Comparison of ENCODE assay signal across 1 cellular context in the genomic region with DNA sequence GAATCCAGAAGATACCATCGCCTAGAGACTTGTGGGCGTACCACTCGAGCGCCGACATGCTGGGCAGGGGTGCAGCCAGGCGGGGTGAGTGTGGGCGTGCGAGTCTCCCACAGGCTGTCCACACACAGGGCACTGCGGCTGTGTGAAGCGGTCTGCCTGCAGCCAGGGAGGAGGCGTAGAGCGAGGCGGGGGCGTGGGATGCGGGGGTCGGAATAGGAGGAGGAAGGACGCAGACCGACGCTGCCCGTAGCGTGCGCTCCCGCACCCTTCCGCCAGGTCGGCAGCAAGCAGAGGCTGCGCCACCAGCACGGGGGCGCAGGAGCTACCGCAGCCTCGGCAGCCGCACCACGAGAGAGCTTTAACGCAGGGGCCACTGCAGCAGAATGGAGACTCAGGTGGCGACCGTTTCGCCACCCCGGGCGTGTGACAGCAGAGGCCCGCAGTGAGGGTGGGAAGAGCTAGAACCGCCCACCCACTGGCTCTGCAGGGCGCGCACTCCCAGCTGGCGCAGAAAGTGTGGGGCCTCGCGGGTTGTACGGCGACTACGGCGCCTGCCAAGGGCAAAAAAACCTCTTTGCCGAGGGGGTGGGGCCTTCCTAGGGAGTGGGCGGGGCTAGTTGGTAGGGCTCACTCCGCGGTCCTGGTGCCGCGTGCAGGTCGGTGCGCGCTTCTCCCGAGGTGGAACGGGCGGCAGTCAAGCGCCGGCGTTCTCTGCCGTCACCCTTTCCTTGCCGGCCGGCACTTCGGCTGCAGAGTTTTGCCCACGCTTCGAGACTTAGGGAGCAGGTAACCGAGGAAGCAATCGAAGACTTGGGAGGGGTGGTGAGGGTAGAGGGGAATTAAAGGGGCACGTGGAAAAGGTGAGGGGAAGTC.
A peak's percentile ranks its signal among the peaks of the same experiment; 100 is the strongest.
TF ChIP-seq lines count a peak whose summit lies in the region.

A gene (minus strand): TSS at position 537 of the 873 bp plus-strand sequence. CDS start 479 bp downstream, at position 58.
A gene with protein sequence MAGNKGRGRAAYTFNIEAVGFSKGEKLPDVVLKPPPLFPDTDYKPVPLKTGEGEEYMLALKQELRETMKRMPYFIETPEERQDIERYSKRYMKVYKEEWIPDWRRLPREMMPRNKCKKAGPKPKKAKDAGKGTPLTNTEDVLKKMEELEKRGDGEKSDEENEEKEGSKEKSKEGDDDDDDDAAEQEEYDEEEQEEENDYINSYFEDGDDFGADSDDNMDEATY (plus strand): TSS at position 630 of the 873 bp plus-strand sequence. CDS start 10,704 bp downstream, outside the sequence.

TF ChIP-seq in K562, 482 proteins besides CTCF, POLR2A, EP300 and RAD21 (continued from another document and continues in another):
- TF ChIP-seq, protein P1, sequence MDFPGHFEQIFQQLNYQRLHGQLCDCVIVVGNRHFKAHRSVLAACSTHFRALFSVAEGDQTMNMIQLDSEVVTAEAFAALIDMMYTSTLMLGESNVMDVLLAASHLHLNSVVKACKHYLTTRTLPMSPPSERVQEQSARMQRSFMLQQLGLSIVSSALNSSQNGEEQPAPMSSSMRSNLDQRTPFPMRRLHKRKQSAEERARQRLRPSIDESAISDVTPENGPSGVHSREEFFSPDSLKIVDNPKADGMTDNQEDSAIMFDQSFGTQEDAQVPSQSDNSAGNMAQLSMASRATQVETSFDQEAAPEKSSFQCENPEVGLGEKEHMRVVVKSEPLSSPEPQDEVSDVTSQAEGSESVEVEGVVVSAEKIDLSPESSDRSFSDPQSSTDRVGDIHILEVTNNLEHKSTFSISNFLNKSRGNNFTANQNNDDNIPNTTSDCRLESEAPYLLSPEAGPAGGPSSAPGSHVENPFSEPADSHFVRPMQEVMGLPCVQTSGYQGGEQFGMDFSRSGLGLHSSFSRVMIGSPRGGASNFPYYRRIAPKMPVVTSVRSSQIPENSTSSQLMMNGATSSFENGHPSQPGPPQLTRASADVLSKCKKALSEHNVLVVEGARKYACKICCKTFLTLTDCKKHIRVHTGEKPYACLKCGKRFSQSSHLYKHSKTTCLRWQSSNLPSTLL (IDR thresholded peaks at IDR 0.05), result no peak
- TF ChIP-seq, protein P2, sequence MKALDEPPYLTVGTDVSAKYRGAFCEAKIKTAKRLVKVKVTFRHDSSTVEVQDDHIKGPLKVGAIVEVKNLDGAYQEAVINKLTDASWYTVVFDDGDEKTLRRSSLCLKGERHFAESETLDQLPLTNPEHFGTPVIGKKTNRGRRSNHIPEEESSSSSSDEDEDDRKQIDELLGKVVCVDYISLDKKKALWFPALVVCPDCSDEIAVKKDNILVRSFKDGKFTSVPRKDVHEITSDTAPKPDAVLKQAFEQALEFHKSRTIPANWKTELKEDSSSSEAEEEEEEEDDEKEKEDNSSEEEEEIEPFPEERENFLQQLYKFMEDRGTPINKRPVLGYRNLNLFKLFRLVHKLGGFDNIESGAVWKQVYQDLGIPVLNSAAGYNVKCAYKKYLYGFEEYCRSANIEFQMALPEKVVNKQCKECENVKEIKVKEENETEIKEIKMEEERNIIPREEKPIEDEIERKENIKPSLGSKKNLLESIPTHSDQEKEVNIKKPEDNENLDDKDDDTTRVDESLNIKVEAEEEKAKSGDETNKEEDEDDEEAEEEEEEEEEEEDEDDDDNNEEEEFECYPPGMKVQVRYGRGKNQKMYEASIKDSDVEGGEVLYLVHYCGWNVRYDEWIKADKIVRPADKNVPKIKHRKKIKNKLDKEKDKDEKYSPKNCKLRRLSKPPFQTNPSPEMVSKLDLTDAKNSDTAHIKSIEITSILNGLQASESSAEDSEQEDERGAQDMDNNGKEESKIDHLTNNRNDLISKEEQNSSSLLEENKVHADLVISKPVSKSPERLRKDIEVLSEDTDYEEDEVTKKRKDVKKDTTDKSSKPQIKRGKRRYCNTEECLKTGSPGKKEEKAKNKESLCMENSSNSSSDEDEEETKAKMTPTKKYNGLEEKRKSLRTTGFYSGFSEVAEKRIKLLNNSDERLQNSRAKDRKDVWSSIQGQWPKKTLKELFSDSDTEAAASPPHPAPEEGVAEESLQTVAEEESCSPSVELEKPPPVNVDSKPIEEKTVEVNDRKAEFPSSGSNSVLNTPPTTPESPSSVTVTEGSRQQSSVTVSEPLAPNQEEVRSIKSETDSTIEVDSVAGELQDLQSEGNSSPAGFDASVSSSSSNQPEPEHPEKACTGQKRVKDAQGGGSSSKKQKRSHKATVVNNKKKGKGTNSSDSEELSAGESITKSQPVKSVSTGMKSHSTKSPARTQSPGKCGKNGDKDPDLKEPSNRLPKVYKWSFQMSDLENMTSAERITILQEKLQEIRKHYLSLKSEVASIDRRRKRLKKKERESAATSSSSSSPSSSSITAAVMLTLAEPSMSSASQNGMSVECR (CRISPR knock-in tag; IDR thresholded peaks at IDR 0.05), result peak; percentile 93
- TF ChIP-seq HDAC8 (tag; IDR thresholded peaks at IDR 0.05) (0 out of 2 replicates have a peak, but pooled peaks have one; percentile 14), ZNF785 (CRISPR knock-in tag; IDR thresholded peaks at IDR 0.05) (no peak), ETV5 (CRISPR knock-in tag; IDR thresholded peaks at IDR 0.05; ENCODE audit: low read depth) (no peak; the same call in 1 of the 2 replicates), TEAD1 (CRISPR knock-in tag; IDR thresholded peaks at IDR 0.05) (peak in 1 of 2 experiments; percentile 33; a peak in 1 of 4 replicates), CBX2 (IDR thresholded peaks at IDR 0.05; ENCODE audit: insufficient read depth, low read length, poor library complexity, severe bottlenecking) (no peak), PHTF2 (CRISPR knock-in tag; IDR thresholded peaks at IDR 0.05) (no peak), ETV6 (IDR thresholded peaks at IDR 0.05; ENCODE audit: borderline replicate concordance in 1 of 2, low read depth in 2 of 2, low read length in 1 of 2) (no peak), ETV6 (CRISPR knock-in tag; IDR thresholded peaks at IDR 0.05; ENCODE audit: borderline replicate concordance) (peak; percentile 49; the same call in 1 of the 2 replicates), MTA3 (IDR thresholded peaks at IDR 0.05; ENCODE audit: borderline replicate concordance) (peak; percentile 99), SP2 (IDR thresholded peaks at IDR 0.05; ENCODE audit: extremely low read depth, low read depth, low read length, poor library complexity, severe bottlenecking) (no peak), SOX6 (IDR thresholded peaks at IDR 0.05) (peak; percentile 44; the same call in 1 of the 2 replicates), PHF21A (IDR thresholded peaks at IDR 0.05; ENCODE audit: borderline replicate concordance, low read depth) (peak; percentile 46; the same call in 1 of the 2 replicates), SMAD4 (CRISPR knock-in tag; conservative IDR thresholded peaks at IDR 0.05) (no peak; the same call in 1 of the 2 replicates), MTA1 (IDR thresholded peaks at IDR 0.05; ENCODE audit: borderline replicate concordance) (0 out of 2 replicates have a peak, but pooled peaks have one; percentile 27)
- TF ChIP-seq, protein P3, sequence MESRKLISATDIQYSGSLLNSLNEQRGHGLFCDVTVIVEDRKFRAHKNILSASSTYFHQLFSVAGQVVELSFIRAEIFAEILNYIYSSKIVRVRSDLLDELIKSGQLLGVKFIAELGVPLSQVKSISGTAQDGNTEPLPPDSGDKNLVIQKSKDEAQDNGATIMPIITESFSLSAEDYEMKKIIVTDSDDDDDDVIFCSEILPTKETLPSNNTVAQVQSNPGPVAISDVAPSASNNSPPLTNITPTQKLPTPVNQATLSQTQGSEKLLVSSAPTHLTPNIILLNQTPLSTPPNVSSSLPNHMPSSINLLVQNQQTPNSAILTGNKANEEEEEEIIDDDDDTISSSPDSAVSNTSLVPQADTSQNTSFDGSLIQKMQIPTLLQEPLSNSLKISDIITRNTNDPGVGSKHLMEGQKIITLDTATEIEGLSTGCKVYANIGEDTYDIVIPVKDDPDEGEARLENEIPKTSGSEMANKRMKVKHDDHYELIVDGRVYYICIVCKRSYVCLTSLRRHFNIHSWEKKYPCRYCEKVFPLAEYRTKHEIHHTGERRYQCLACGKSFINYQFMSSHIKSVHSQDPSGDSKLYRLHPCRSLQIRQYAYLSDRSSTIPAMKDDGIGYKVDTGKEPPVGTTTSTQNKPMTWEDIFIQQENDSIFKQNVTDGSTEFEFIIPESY (CRISPR knock-in tag; IDR thresholded peaks at IDR 0.05), result peak; percentile 62
- TF ChIP-seq, protein P4, sequence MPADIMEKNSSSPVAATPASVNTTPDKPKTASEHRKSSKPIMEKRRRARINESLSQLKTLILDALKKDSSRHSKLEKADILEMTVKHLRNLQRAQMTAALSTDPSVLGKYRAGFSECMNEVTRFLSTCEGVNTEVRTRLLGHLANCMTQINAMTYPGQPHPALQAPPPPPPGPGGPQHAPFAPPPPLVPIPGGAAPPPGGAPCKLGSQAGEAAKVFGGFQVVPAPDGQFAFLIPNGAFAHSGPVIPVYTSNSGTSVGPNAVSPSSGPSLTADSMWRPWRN (IDR thresholded peaks at IDR 0.05; ENCODE audit: low read depth), result no peak
- TF ChIP-seq, protein P5, sequence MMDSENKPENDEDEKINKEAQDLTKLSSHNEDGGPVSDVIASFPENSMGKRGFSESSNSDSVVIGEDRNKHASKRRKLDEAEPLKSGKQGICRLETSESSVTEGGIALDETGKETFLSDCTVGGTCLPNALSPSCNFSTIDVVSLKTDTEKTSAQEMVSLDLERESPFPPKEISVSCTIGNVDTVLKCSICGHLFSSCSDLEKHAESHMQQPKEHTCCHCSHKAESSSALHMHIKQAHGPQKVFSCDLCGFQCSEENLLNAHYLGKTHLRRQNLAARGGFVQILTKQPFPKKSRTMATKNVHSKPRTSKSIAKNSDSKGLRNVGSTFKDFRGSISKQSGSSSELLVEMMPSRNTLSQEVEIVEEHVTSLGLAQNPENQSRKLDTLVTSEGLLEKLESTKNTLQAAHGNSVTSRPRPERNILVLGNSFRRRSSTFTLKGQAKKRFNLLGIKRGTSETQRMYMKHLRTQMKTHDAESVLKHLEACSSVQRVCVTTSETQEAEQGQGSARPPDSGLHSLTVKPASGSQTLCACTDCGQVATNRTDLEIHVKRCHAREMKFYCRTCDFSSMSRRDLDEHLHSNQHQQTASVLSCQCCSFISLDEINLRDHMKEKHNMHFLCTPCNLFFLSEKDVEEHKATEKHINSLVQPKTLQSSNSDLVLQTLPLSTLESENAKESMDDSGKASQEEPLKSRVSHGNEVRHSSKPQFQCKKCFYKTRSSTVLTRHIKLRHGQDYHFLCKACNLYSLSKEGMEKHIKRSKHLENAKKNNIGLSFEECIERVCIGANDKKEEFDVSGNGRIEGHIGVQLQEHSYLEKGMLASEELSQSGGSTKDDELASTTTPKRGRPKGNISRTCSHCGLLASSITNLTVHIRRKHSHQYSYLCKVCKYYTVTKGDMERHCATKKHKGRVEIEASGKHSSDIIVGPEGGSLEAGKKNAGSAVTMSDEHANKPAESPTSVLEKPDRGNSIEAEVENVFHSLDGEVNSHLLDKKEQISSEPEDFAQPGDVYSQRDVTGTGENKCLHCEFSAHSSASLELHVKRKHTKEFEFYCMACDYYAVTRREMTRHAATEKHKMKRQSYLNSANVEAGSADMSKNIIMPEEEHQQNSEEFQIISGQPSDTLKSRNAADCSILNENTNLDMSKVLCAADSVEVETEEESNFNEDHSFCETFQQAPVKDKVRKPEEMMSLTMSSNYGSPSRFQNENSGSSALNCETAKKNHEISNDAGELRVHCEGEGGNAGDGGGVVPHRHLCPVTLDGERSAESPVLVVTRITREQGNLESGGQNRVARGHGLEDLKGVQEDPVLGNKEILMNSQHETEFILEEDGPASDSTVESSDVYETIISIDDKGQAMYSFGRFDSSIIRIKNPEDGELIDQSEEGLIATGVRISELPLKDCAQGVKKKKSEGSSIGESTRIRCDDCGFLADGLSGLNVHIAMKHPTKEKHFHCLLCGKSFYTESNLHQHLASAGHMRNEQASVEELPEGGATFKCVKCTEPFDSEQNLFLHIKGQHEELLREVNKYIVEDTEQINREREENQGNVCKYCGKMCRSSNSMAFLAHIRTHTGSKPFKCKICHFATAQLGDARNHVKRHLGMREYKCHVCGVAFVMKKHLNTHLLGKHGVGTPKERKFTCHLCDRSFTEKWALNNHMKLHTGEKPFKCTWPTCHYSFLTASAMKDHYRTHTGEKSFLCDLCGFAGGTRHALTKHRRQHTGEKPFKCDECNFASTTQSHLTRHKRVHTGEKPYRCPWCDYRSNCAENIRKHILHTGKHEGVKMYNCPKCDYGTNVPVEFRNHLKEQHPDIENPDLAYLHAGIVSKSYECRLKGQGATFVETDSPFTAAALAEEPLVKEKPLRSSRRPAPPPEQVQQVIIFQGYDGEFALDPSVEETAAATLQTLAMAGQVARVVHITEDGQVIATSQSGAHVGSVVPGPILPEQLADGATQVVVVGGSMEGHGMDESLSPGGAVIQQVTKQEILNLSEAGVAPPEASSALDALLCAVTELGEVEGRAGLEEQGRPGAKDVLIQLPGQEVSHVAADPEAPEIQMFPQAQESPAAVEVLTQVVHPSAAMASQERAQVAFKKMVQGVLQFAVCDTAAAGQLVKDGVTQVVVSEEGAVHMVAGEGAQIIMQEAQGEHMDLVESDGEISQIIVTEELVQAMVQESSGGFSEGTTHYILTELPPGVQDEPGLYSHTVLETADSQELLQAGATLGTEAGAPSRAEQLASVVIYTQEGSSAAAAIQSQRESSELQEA (IDR thresholded peaks at IDR 0.05; ENCODE audit: low read depth), result peak; percentile 97
- TF ChIP-seq, protein P6, sequence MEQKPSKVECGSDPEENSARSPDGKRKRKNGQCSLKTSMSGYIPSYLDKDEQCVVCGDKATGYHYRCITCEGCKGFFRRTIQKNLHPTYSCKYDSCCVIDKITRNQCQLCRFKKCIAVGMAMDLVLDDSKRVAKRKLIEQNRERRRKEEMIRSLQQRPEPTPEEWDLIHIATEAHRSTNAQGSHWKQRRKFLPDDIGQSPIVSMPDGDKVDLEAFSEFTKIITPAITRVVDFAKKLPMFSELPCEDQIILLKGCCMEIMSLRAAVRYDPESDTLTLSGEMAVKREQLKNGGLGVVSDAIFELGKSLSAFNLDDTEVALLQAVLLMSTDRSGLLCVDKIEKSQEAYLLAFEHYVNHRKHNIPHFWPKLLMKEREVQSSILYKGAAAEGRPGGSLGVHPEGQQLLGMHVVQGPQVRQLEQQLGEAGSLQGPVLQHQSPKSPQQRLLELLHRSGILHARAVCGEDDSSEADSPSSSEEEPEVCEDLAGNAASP (IDR thresholded peaks at IDR 0.05), result no peak
- TF ChIP-seq, protein P7, sequence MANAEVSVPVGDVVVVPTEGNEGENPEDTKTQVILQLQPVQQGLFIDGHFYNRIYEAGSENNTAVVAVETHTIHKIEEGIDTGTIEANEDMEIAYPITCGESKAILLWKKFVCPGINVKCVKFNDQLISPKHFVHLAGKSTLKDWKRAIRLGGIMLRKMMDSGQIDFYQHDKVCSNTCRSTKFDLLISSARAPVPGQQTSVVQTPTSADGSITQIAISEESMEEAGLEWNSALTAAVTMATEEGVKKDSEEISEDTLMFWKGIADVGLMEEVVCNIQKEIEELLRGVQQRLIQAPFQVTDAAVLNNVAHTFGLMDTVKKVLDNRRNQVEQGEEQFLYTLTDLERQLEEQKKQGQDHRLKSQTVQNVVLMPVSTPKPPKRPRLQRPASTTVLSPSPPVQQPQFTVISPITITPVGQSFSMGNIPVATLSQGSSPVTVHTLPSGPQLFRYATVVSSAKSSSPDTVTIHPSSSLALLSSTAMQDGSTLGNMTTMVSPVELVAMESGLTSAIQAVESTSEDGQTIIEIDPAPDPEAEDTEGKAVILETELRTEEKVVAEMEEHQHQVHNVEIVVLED (CRISPR knock-in tag; IDR thresholded peaks at IDR 0.05), result peak; percentile 86
